Comparison of ENCODE assay signal across 15 cellular contexts in the genomic region with DNA sequence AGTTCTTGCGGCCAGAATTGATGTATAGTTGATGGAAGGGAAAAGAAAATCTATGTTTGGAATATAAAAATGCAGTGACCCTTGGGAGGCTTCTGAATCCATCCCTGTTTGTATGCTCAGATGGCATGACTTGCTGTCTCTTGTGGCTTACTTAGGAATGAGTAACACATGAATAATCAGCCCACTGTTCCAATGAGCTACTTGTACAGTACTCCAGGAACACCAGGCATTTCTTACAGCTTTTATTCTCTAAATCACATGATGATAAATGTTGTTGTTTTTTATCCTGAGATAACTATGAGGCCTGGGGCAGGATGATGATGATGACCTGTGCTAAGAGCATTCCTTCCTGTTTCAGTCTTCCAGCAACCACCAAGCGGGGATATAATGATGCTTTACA. TPM values are rescaled to one million over a fixed set of nuclear protein-coding genes. Genes with fewer than 3 reads are reported as not detected.
DNase-seq lines count a peak whose midpoint lies in the region; ATAC-seq and TF ChIP-seq lines count a peak whose summit lies in the region.
"Had no signal": no experiment of that assay in that cellular context is flagged by ENCODE, and none has a peak within 500 bp of the region (broad histone marks: within the 10 kb centered on the region; RNA-seq: fewer than 3 reads in every experiment).

No MANE protein-coding gene starts in this region.

- H3K36me3 Mint-ChIP-seq in activated CD4-positive, alpha-beta T cell treated with anti-CD3 and anti-CD28 coated beads for 36 hours (ENCODE audit: low read depth) = no peaks in the 10 kb centered on the region
- H3K36me3 Mint-ChIP-seq in endodermal cell (ENCODE audit: low read depth) = peaks cover 15% of the 10 kb centered on the region
- H3K36me3 Mint-ChIP-seq: CD4-positive, CD25-positive, alpha-beta regulatory T cell; mesothelial cell of epicardium; stimulated activated memory B cell treated with anti-CD40 and anti-IgM and Interleukin-4, amounts not matched to agents 10 μg/mL and 1 μg/mL and 100 μg/mL, for 72 hours had no signal

- H3K27ac ChIP-seq in endodermal cell (ENCODE audit: low read depth, low read length) = no peak overlapping the region
- H3K27ac ChIP-seq: pancreas had no signal

- no peaks in the 10 kb centered on the region for H3K9me3 Mint-ChIP-seq in activated CD4-positive, alpha-beta T cell treated with anti-CD3 and anti-CD28 coated beads for 36 hours (ENCODE audit: low read depth)
- H3K9me3 Mint-ChIP-seq in endodermal cell = no peaks in the 10 kb centered on the region
- H3K9me3 Mint-ChIP-seq: stimulated activated memory B cell treated with anti-CD40 and anti-IgM and Interleukin-4, amounts not matched to agents 10 μg/mL and 1 μg/mL and 100 μg/mL, for 72 hours had no signal

- H3K27me3 Mint-ChIP-seq in activated CD4-positive, alpha-beta T cell treated with anti-CD3 and anti-CD28 coated beads for 36 hours = no peaks in the 10 kb centered on the region
- no peaks in the 10 kb centered on the region for H3K27me3 Mint-ChIP-seq in endodermal cell (ENCODE audit: insufficient read depth)
- H3K27me3 Mint-ChIP-seq: stimulated activated memory B cell treated with anti-CD40 and anti-IgM and Interleukin-4, amounts not matched to agents 10 μg/mL and 1 μg/mL and 100 μg/mL, for 72 hours had no signal

- no peaks in the 10 kb centered on the region for H3K27me3 ChIP-seq in endodermal cell (ENCODE audit: control insufficient read depth, insufficient read depth, low read length, poor library complexity, severe bottlenecking)
- H3K27me3 ChIP-seq: pancreas had no signal

- no peaks in the 10 kb centered on the region for H3K36me3 ChIP-seq in endodermal cell (ENCODE audit: control insufficient read depth, insufficient read depth, low read length)
- H3K36me3 ChIP-seq: pancreas had no signal

- no peak overlapping the region for H3K4me3 Mint-ChIP-seq in activated CD4-positive, alpha-beta T cell treated with anti-CD3 and anti-CD28 coated beads for 36 hours
- H3K4me3 Mint-ChIP-seq in endodermal cell = no peak overlapping the region
- H3K4me3 Mint-ChIP-seq: CD4-positive, CD25-positive, alpha-beta regulatory T cell; mesothelial cell of epicardium; stimulated activated memory B cell treated with anti-CD40 and anti-IgM and Interleukin-4, amounts not matched to agents 10 μg/mL and 1 μg/mL and 100 μg/mL, for 72 hours had no signal

- peaks cover 8% of the 10 kb centered on the region for H3K4me1 Mint-ChIP-seq in activated CD4-positive, alpha-beta T cell treated with anti-CD3 and anti-CD28 coated beads for 36 hours
- H3K4me1 Mint-ChIP-seq in endodermal cell = no peaks in the 10 kb centered on the region

- no peak overlapping the region for H3K4me3 ChIP-seq in astrocyte of the cerebellum (ENCODE audit: low read depth, low read length)
- no peak overlapping the region for H3K4me3 ChIP-seq in endodermal cell (ENCODE audit: low read length)
- H3K4me3 ChIP-seq: pancreas had no signal

- DNase-seq in AG08395 (ENCODE audit: low spot score) (peak; percentile 79), HPDE6-E6E7 (ENCODE audit: extremely low spot score) (peak; percentile 42), astrocyte of the cerebellum (ENCODE audit: low read depth) (peak; percentile 59), iris pigment epithelial cell (ENCODE audit: low read depth) (peak; percentile 72), COR-L47 (lab: John Stamatoyannopoulos, UW) (no peak), endodermal cell (no peak)
- no peak for DNase-seq in activated CD4-positive, alpha-beta T cell treated with anti-CD3 and anti-CD28 coated beads for 36 hours
- DNase-seq: CD4-positive, CD25-positive, alpha-beta regulatory T cell; NCI-H1092 treated with DMSO at 0.1 percent for 48 hours; NCI-H2227 treated with DMSO at 0.1 percent for 48 hours; pancreas had no signal

- H3K4me1 ChIP-seq in endodermal cell (ENCODE audit: control insufficient read depth, insufficient read depth, low read length) = no peaks in the 10 kb centered on the region
- H3K4me1 ChIP-seq: pancreas had no signal

- CTCF ChIA-PET in activated CD4-positive, alpha-beta T cell treated with anti-CD3 and anti-CD28 coated beads for 36 hours (lab: Charles Lee) = no interaction called here

- peaks cover 9% of the 10 kb centered on the region for H3K9me3 ChIP-seq in endodermal cell (ENCODE audit: control insufficient read depth, low read length)
- H3K9me3 ChIP-seq: pancreas had no signal

- intact Hi-C loops in activated CD4-positive, alpha-beta T cell treated with anti-CD3 and anti-CD28 coated beads for 36 hours (cut with DNase I, micrococcal nuclease) = no loop called here

- TF ChIP-seq CTCF in astrocyte of the cerebellum (IDR thresholded peaks at IDR 0.05; ENCODE audit: low read depth, low read length, missing control alignments) (no peak), endodermal cell (conservative IDR thresholded peaks at IDR 0.05) (no peak)

- 84% methylated on average over 2 of the region's 2 CpGs; no CpG with 5 or more reads in 1 of the 2 experiments for WGBS in endodermal cell (ENCODE audit: insufficient coverage in 1 of 2, insufficient read length in 1 of 2), 2 experiments

- POLR2A ChIA-PET in activated CD4-positive, alpha-beta T cell treated with anti-CD3 and anti-CD28 coated beads for 36 hours (lab: Charles Lee) = no interaction called here

- no peak for ATAC-seq in activated CD4-positive, alpha-beta T cell treated with anti-CD3 and anti-CD28 coated beads for 36 hours
- ATAC-seq in GM18870 (IDR thresholded peaks at IDR 0.05; ENCODE audit: unreplicated experiment) = no peak
- ATAC-seq: Panc1; pancreas; stimulated activated memory B cell treated with anti-CD40 and anti-IgM and Interleukin-4, amounts not matched to agents 10 μg/mL and 1 μg/mL and 100 μg/mL, for 72 hours had no signal

- no peak overlapping the region for H3K9ac ChIP-seq in endodermal cell (ENCODE audit: extremely low read depth, low read length, poor library complexity, severe bottlenecking)

- no peak overlapping the region for H3K27ac Mint-ChIP-seq in activated CD4-positive, alpha-beta T cell treated with anti-CD3 and anti-CD28 coated beads for 36 hours
- no peak overlapping the region for H3K27ac Mint-ChIP-seq in endodermal cell
- H3K27ac Mint-ChIP-seq: mesothelial cell of epicardium; stimulated activated memory B cell treated with anti-CD40 and anti-IgM and Interleukin-4, amounts not matched to agents 10 μg/mL and 1 μg/mL and 100 μg/mL, for 72 hours had no signal

- in situ Hi-C loops in astrocyte of the cerebellum (cut with HindIII; ENCODE audit: low sequenced_read_pairs) = no loop called here

RNA-seq across cellular contexts. Expression of a gene that starts 18.9 kb away (rescaled TPM):
- total RNA-seq in activated CD4-positive, alpha-beta T cell treated with anti-CD3 and anti-CD28 coated beads for 36 hours = under 1 TPM in 1 of 2 experiments, not detected in 1; 0.07 TPM
- total RNA-seq in endodermal cell = 10 to 100 TPM in 1 of 2 donors, 1 to 10 TPM in 1; 4.4 to 11.1 TPM
- polyA plus RNA-seq in endodermal cell (2013, experiment 1 of 2) = 1.5 TPM
- polyA plus RNA-seq in endodermal cell (2013, experiment 2 of 2) = 1.4 TPM
- total RNA-seq: CD4-positive, CD25-positive, alpha-beta regulatory T cell had no signal

Comparison
In these comparisons a context has a peak if more than half of its experiments do, and no peak if none do; other contexts are left out.
1. DNase-seq: peak in AG08395 (single experiment), HPDE6-E6E7 (single experiment), astrocyte of the cerebellum (single experiment) and iris pigment epithelial cell (single experiment); none in activated CD4-positive, alpha-beta T cell treated with anti-CD3 and anti-CD28 coated beads for 36 hours (single experiment), COR-L47 (single experiment) and endodermal cell (single experiment).
2. RNA of a gene that starts 18.9 kb away (total RNA-seq): 4.4 to 11.1 TPM in endodermal cell; 0.07 TPM in activated CD4-positive, alpha-beta T cell treated with anti-CD3 and anti-CD28 coated beads for 36 hours; every median in the first group is over 4 times any median in the second.